ENCODE assay signal across 8 cellular contexts in the genomic region with DNA sequence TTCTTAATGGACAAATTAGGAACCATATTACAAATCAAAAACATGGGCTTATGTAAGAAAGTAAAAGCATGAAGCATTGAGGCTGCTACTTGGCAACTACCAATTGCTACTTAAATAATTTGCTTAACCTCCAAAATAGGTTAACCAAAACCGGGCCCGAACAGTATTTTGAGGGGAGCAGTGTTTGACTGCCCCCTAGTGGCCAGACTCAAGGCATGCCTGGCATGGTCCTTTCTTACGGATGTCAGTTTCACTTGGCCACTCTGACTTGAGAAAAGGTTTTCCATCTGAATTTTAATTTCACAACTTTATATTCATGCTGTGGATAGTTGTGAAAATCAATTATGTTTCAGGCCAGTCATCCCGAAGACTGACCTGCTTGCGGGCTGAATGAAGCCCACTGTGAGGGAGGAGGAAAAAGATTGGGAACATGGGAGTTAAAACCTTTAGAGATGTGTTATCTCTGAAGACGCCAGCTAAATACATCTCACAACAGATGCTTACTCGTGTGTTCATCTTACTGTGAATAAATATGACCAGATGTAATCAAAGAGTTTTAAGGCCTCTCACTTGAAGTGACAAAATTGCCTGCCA. TPM values are rescaled to one million over a fixed set of nuclear protein-coding genes. Genes with fewer than 3 reads are reported as not detected.
DNase-seq lines count a peak whose midpoint lies in the region; ATAC-seq lines count a peak whose summit lies in the region.

No MANE protein-coding gene starts in this region.

- H3K36me3 ChIP-seq in mesendoderm (ENCODE audit: control insufficient read depth, insufficient read depth, low read length): no peaks in the 10 kb centered on the region

- no peaks in the 10 kb centered on the region for H3K4me1 ChIP-seq in mesendoderm (ENCODE audit: control insufficient read depth, low read depth, low read length)

- DNase-seq in AG08395 (ENCODE audit: low spot score) (peak; percentile 69), NCI-H345 treated with DMSO at 0.1 percent for 48 hours (lab: John Stamatoyannopoulos, UW; ENCODE audit: unreplicated experiment) (peak; percentile 42), mesendoderm (peak; percentile 72)
- DNase-seq in activated CD4-positive, alpha-beta T cell treated with anti-CD3 and anti-CD28 coated beads, Interleukin-2, amount 50 U/mL, for 4 hours: peak; percentile 37 to 38
- DNase-seq in effector CD8-positive, alpha-beta T cell (lab: John Stamatoyannopoulos, UW): peak; percentile 38
- peak; percentile 28 to 33 for DNase-seq in stimulated activated CD8-positive, alpha-beta memory T cell treated with anti-CD3 and anti-CD28 coated beads, Interleukin-15, amount 100 ng/mL, for 48 hours (ENCODE audit: low read depth in 2 of 2)

- H3K27me3 ChIP-seq in mesendoderm (ENCODE audit: insufficient read depth, low read length, poor library complexity): no peaks in the 10 kb centered on the region

- no peak overlapping the region for H3K4me2 ChIP-seq in mesendoderm (ENCODE audit: low read length)

- WGBS in mesendoderm (ENCODE audit: extremely low coverage, insufficient coverage, low lambda C conversion rate): no CpG with 5 or more reads among the region's 7 CpGs

- peak; percentile 87 for ATAC-seq in GM18508 (IDR thresholded peaks at IDR 0.05; ENCODE audit: insufficient read depth, unreplicated experiment)
- peak; percentile 80 for ATAC-seq in HG03045 (IDR thresholded peaks at IDR 0.05; ENCODE audit: unreplicated experiment)

- no peaks in the 10 kb centered on the region for H3K79me1 ChIP-seq in mesendoderm (ENCODE audit: low read length)

- no peak overlapping the region for H3K56ac ChIP-seq in mesendoderm (ENCODE audit: low read length)

- H3K79me2 ChIP-seq in mesendoderm (ENCODE audit: control insufficient read depth, insufficient read depth, low read length): no peaks in the 10 kb centered on the region

- no peak overlapping the region for H3K9ac ChIP-seq in mesendoderm (ENCODE audit: low read length)

- H3K4me3 ChIP-seq in mesendoderm (ENCODE audit: low read length): no peak overlapping the region

- H3K23ac ChIP-seq in mesendoderm (ENCODE audit: low read length): no peak overlapping the region

- H3K27ac ChIP-seq in mesendoderm (ENCODE audit: low read depth, low read length): no peak overlapping the region

- no peak overlapping the region for H4K8ac ChIP-seq in mesendoderm (ENCODE audit: low read depth, low read length)

- H2BK5ac ChIP-seq in mesendoderm (ENCODE audit: low read length): no peak overlapping the region

- no peak overlapping the region for H2AK5ac ChIP-seq in mesendoderm (ENCODE audit: low read length)

- H2BK15ac ChIP-seq in mesendoderm (replicated peaks; ENCODE audit: low read depth): no peak overlapping the region

- H3K4ac ChIP-seq in mesendoderm (ENCODE audit: low read depth, low read length): no peak overlapping the region

- H3K18ac ChIP-seq in mesendoderm (ENCODE audit: low read length): no peak overlapping the region

- H2BK120ac ChIP-seq in mesendoderm (ENCODE audit: low read depth, low read length): no peak overlapping the region

- H4K5ac ChIP-seq in mesendoderm (ENCODE audit: low read length): no peak overlapping the region

RNA-seq across cellular contexts. Expression of gene RXFP2, which starts 2.9 kb away (rescaled TPM):
- polyA plus RNA-seq in mesendoderm (2013, experiment 1 of 2): not detected
- polyA plus RNA-seq in mesendoderm (2013, experiment 2 of 2): not detected
